Comparison of ENCODE assay signal across 1 cellular context in the genomic region with DNA sequence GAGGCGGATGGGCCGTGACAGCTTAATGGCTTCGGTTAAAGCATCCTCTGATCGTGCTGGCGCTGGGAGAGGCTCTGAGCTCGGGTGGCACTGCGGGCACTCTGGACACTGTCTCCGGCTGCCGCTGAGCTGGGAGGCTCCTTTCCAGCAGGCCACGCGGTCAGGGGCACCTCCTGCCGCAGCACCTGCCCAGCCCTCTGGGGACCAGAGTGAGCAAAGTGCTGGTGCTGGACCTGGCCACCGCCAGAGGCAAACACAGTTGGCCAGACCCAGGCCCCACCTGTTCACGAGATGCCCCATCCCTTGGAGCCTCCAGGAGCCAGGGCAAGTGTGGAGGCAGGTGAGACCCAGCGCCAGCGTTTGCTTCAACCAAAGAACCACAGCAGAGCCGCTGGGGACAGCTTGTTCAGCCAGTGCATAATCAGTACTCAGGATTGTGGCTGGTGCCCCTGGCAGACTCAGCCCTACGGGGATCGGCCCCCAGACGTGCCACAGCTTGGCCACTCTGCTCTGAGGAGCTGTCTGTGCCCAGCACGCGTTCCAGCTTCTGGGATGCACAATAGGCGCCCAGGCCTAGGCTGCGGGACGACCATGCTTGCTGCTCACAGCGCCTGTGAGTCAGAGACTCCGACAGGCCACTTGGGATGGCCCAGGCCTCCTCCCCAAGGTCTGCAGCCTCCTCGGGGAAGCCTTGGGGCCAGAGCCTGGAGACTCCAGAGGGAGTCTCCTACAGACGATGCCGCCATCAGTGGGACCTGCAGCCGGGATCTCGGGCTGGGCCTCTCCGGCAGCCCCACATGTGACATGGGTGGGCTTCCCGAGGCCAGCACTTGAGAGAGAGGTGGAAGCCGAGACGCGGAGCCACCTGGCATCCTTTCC.
TF ChIP-seq lines count a peak whose summit lies in the region.

No MANE protein-coding gene starts in this region.

TF ChIP-seq in K562, 482 proteins besides CTCF, POLR2A, EP300 and RAD21 (continued from another document):
- TF ChIP-seq, protein P1, sequence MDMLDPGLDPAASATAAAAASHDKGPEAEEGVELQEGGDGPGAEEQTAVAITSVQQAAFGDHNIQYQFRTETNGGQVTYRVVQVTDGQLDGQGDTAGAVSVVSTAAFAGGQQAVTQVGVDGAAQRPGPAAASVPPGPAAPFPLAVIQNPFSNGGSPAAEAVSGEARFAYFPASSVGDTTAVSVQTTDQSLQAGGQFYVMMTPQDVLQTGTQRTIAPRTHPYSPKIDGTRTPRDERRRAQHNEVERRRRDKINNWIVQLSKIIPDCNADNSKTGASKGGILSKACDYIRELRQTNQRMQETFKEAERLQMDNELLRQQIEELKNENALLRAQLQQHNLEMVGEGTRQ (CRISPR knock-in tag; IDR thresholded peaks at IDR 0.05), result no peak
- no peak for TF ChIP-seq HNRNPL (IDR thresholded peaks at IDR 0.05; ENCODE audit: low read depth, low read length)
